Comparison of ENCODE assay signal across 1 cellular context in the genomic region with DNA sequence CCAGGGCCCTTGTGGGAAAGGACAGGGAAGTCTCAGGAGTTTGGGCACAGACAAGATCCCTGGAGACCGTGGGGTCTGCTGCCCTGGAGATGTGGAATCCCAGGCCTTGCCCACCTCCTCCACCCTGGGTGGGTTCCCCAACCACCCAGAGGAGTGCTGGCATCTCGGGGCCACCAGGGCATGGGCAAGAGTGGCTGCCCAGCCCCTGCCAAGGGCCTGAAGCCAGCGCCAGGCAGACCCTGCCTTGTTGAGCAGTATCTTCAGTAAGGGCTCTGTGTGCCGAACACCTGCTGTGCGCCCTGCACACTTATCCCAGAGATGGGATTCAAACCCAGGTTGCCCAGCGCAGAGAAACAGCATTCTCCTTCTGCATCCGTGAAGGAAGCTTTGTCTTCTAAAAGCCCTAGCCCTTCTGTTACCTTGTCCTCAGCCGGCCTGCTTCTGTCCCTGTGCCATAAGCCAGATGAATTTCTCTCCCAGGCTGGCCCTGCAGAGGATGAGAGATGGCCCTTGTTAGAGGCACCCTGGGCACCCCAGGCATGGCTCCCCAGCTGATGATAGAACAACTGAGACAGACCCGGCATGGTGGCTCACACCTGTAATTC.
TF ChIP-seq lines count a peak whose summit lies in the region.

No MANE protein-coding gene starts in this region.

TF ChIP-seq in GM23338, 12 proteins besides CTCF, POLR2A, EP300 and RAD21 (continued from another document):
- TF ChIP-seq, protein P1, sequence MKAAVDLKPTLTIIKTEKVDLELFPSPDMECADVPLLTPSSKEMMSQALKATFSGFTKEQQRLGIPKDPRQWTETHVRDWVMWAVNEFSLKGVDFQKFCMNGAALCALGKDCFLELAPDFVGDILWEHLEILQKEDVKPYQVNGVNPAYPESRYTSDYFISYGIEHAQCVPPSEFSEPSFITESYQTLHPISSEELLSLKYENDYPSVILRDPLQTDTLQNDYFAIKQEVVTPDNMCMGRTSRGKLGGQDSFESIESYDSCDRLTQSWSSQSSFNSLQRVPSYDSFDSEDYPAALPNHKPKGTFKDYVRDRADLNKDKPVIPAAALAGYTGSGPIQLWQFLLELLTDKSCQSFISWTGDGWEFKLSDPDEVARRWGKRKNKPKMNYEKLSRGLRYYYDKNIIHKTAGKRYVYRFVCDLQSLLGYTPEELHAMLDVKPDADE (IDR thresholded peaks at IDR 0.05): no peak
- TF ChIP-seq NANOG (IDR thresholded peaks at IDR 0.05; ENCODE audit: borderline replicate concordance) (no peak), POLR2AphosphoS5 (IDR thresholded peaks at IDR 0.05; ENCODE audit: low read depth) (no peak)
